ENCODE assay signal across 10 cellular contexts in the genomic region with DNA sequence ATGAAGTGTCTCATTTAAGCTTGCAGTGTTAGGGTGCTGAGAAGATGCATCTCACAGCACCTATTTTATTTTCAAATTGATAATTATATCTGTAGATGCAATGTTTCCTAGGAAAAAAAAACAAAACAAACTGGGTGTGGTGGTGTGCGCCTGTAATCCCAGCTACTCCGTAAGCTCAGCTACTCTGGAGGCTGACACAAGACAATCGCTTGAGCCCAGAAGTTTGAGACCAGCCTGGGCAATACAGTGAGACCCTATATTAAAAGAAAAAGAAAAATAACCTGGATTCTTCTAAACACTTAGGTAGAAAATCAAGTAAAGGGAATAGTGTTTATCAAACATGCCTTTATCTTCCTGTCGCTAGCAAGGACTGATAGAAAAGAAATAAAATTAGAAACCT. TPM values are rescaled to one million over a fixed set of nuclear protein-coding genes. Genes with fewer than 3 reads are reported as not detected.
DNase-seq lines count a peak whose midpoint lies in the region; ATAC-seq and TF ChIP-seq lines count a peak whose summit lies in the region.
"Had no signal": no experiment of that assay in that cellular context is flagged by ENCODE, and none has a peak within 500 bp of the region (broad histone marks: within the 10 kb centered on the region; RNA-seq: fewer than 3 reads in every experiment).

No MANE protein-coding gene starts in this region.

- POLR2A ChIA-PET in AG04450 (lab: Yijun Ruan, JAX), result no interaction called here

- no peak overlapping the region for H3K4me3 Mint-ChIP-seq in nephron

- H3K4me3 ChIP-seq in AG04450 (ENCODE audit: low read depth, low read length) (peak overlapping the region; percentile 79), coronary artery (peak overlapping the region; percentile 81)

- H3K9me3 Mint-ChIP-seq in nephron, result no peaks in the 10 kb centered on the region

- CTCF ChIA-PET in AG04450 (lab: Charles Lee), result interaction anchor here (1.3 to 3.8 kb wide), 2 partner anchors 545 to 560 kb away, joined by 3 to 26 read pairs; no protein-coding TSS in a partner anchor

- H3K27ac ChIP-seq in AG04450 (ENCODE audit: low read depth, low read length) (no peak overlapping the region), coronary artery (no peak overlapping the region)

- peak overlapping the region; percentile 98 to 99 (median 99) for H3K27ac Mint-ChIP-seq in nephron

- in situ Hi-C loops in KBM-7 (cut with MboI; ENCODE audit: low pct_unique_long_range_greater_than_20kb, low sequenced_read_pairs), result loop anchor here (25.0 kb wide), 1 partner anchor 536 kb away; no protein-coding TSS in a partner anchor

- DNase-seq in AG04450 (ENCODE audit: low read depth, low spot score) (no peak), KBM-7 (peak; percentile 23), coronary artery (ENCODE audit: low spot score) (no peak), germinal center (ENCODE audit: low spot score) (no peak), omental fat pad (ENCODE audit: low spot score) (no peak), NCI-H748 treated with DMSO at 0.1 percent for 48 hours (lab: John Stamatoyannopoulos, UW) (no peak)
- no peak for DNase-seq in activated CD8-positive, alpha-beta memory T cell treated with anti-CD3 and anti-CD28 coated beads for 24 hours
- DNase-seq: caudate nucleus; stimulated activated CD4-positive, alpha-beta T cell treated with anti-CD3 and anti-CD28 coated beads, Interleukin-4, amount 100 ng/mL, for 4 hours had no signal

- no peak for ATAC-seq in omental fat pad (ENCODE audit: low FRiP score)

- no peaks in the 10 kb centered on the region for H3K27me3 ChIP-seq in AG04450 (ENCODE audit: control insufficient read depth, insufficient read depth, low read length)

- no peak for TF ChIP-seq CTCF in AG04450 (IDR thresholded peaks at IDR 0.05; ENCODE audit: low read depth, low read length)
- TF ChIP-seq CTCF in coronary artery (IDR thresholded peaks at IDR 0.05), result no peak
- no peak for TF ChIP-seq CTCF in nephron (IDR thresholded peaks at IDR 0.05; ENCODE audit: unreplicated experiment in 3 of 3)
- no peak for TF ChIP-seq CTCF in omental fat pad (IDR thresholded peaks at IDR 0.05)

- H3K36me3 Mint-ChIP-seq in nephron (ENCODE audit: low read depth), result no peaks in the 10 kb centered on the region

- no peaks in the 10 kb centered on the region; the same call in 1 of the 2 replicates for H3K9me3 ChIP-seq in AG04450 (ENCODE audit: control insufficient read depth, insufficient read depth, low read length)

- no peaks in the 10 kb centered on the region for H3K27me3 Mint-ChIP-seq in nephron (ENCODE audit: low read depth)

- H3K4me1 Mint-ChIP-seq in nephron, result peaks cover 20% of the 10 kb centered on the region

RNA-seq across cellular contexts. Expression of a gene that starts 1.9 kb away (rescaled TPM):
- 11.0 and 17.5 TPM in 2 replicates for polyA plus RNA-seq in AG04450 (2011; rRNA removed)
- 20.4 and 29.6 TPM in 2 replicates for polyA minus RNA-seq in AG04450 (2011; rRNA and poly(A)+ RNA removed)
- total RNA-seq in omental fat pad, result 10 to 100 TPM; 10.4 to 36.6 (median 17.0) TPM

RNA-seq across cellular contexts. Expression of a gene that starts 23.5 kb away (rescaled TPM):
- polyA plus RNA-seq in AG04450 (2011; rRNA removed), result 198 and 220 TPM in 2 replicates
- 182 and 257 TPM in 2 replicates for polyA minus RNA-seq in AG04450 (2011; rRNA and poly(A)+ RNA removed)
- 100 to 1,000 TPM in 1 of 4 donors, 10 to 100 TPM in 3; 51.6 to 111 (median 63.3) TPM for total RNA-seq in omental fat pad
